In the genomic region with DNA sequence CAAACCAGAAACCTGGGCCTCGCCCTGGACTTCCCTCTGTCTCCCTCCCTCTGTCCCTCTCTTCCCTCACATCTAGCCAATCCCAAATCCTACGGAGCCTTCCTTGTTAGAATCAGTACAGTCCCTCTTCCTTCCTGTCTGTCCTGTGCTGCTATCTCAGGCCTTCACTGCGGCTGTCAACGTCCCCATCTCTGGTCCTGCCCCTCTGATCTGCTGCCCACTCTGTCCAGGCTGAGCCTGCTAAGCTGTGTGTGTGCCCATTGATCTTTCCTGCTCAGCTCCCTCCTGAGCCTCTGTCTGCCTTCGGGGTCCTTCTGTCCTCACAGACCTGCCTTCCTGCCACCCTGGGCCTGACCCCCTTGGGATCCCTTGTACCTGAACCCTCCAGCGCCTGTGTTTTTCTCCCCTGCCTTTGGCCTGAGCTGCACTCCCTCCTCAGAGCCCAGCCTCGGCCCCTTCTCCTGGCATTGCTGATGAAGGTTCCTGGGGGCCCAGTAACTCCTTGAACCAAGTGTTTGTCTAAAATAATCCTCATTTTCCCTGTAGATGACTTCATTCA, we compare ENCODE assay signal across 13 cellular contexts.
"Had no signal": no experiment of that assay in that cellular context is flagged by ENCODE, and none has a peak within 500 bp of the region (broad histone marks: within the 10 kb centered on the region; RNA-seq: fewer than 3 reads in every experiment).

No MANE protein-coding gene starts in this region.

- H3K27me3 Mint-ChIP-seq: stimulated activated naive B cell treated with anti-CD40 and anti-IgM and Interleukin-4, amounts not matched to agents 10 μg/mL and 1 μg/mL and 100 μg/mL, for 72 hours had no signal

- ATAC-seq: activated CD4-positive, CD25-positive, alpha-beta regulatory T cell treated with anti-CD3 and anti-CD28 coated beads, Interleukin-2, amount 50 U/mL, for 24 hours; foreskin keratinocyte; sciatic nerve; SK-N-SH treated with all-trans-retinoic acid at 6 μM for 48 hours had no signal

- H3K27ac Mint-ChIP-seq: nephron; stimulated activated naive B cell treated with anti-CD40 and anti-IgM and Interleukin-4, amounts not matched to agents 10 μg/mL and 1 μg/mL and 100 μg/mL, for 72 hours had no signal

- H3K4me1 Mint-ChIP-seq: nephron had no signal

- H3K4me3 Mint-ChIP-seq: nephron; stimulated activated naive B cell treated with anti-CD40 and anti-IgM and Interleukin-4, amounts not matched to agents 10 μg/mL and 1 μg/mL and 100 μg/mL, for 72 hours had no signal

- H3K4me1 ChIP-seq: foreskin keratinocyte had no signal

- H3K9me3 Mint-ChIP-seq: nephron had no signal

- H3K4me3 ChIP-seq: lung, spleen had no signal

- H3K27ac ChIP-seq: foreskin keratinocyte, spleen had no signal

- H3K36me3 ChIP-seq: spleen had no signal

- DNase-seq: activated CD4-positive, alpha-beta T cell treated with anti-CD3 and anti-CD28 coated beads, Interleukin-2, amount 50 U/mL, for 48 hours; foreskin keratinocyte; left colon; spleen; stimulated activated CD4-positive, alpha-beta T cell treated with anti-CD3 and anti-CD28 coated beads, Interleukin-1b, Interleukin-23, amount 100 ng/mL, for 48 hours; stimulated activated naive B cell treated with anti-CD40 and anti-IgM and Interleukin-4, amounts not matched to agents 10 μg/mL and 1 μg/mL and 100 μg/mL, for 72 hours; substantia nigra; trophoblast cell had no signal
